Comparison of ENCODE assay signal across 1 cellular context in genomic region chr17:47180337-47180736, GRCh38.
A peak's percentile ranks its signal among the peaks of the same experiment; 100 is the strongest.
TF ChIP-seq lines count a peak whose summit lies in the region.

No MANE protein-coding gene starts in this region.

TF ChIP-seq in endothelial cell of umbilical vein, 7 proteins besides CTCF, POLR2A, EP300 and RAD21:
- TF ChIP-seq MYC (IDR thresholded peaks at IDR 0.05; ENCODE audit: low read depth, low read length) (no peak), GATA2 (IDR thresholded peaks at IDR 0.05; ENCODE audit: insufficient read depth, insufficient read length, low read depth, low read length) (peak; percentile 41), POLR2AphosphoS5 (IDR thresholded peaks at IDR 0.05; ENCODE audit: insufficient read depth, low read depth, low read length) (no peak), EZH2 (IDR thresholded peaks at IDR 0.05; ENCODE audit: borderline replicate concordance, low read depth, low read length, severe bottlenecking) (no peak), MAX (IDR thresholded peaks at IDR 0.05; ENCODE audit: insufficient read depth, insufficient read length) (no peak), FOS (IDR thresholded peaks at IDR 0.05; ENCODE audit: borderline replicate concordance, insufficient read depth, low read length) (peak; percentile 9), JUN (IDR thresholded peaks at IDR 0.05; ENCODE audit: borderline replicate concordance, insufficient read depth, insufficient read length, low read depth) (peak; percentile 41)
TF ChIP-seq in endothelial cell of umbilical vein: peak in this region for 3.
